ENCODE assay signal across 16 cellular contexts in the genomic region with DNA sequence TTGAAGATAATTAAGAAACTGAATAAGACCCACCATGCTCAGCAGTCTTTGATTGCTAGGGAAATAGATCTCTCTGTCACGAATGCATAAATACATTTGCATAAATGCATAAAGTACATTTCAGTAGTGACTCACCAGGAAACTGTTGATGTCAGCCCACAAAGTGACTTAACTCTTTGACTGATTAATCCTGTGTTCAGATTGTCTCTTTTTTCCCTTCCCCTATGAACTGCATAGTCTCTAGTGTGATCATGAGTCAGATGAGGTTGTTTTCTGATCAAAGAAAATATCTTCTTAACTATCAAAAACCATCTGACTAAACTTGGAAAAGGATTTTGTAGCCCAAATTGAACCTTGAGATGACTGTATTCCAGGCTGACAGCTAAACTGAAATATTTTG.
"Had no signal": no experiment of that assay in that cellular context is flagged by ENCODE, and none has a peak within 500 bp of the region (broad histone marks: within the 10 kb centered on the region; RNA-seq: fewer than 3 reads in every experiment).

No MANE protein-coding gene starts in this region.

- ATAC-seq: activated CD4-positive, CD25-positive, alpha-beta regulatory T cell treated with anti-CD3 and anti-CD28 coated beads, Interleukin-2, amount 50 U/mL, for 24 hours; left ventricle myocardium superior had no signal

- H3K4me3 ChIP-seq: esophagus muscularis mucosa, right atrium auricular region had no signal

- DNase-seq: activated CD4-positive, alpha-beta T cell treated with anti-CD3 and anti-CD28 coated beads, Interleukin-2, amount 50 U/mL, for 1 hour; activated CD8-positive, alpha-beta memory T cell treated with anti-CD3 and anti-CD28 coated beads, Interleukin-2, amount 50 U/mL, for 48 hours; activated effector memory CD4-positive, alpha-beta T cell treated with Interleukin-2 at 50 U/mL for 16 hours; activated naive CD4-positive, alpha-beta T cell treated with anti-CD3 and anti-CD28 coated beads, Interleukin-2, amount 50 U/mL, for 16 hours; activated T-cell treated with anti-CD3 and anti-CD28 coated beads, Interleukin-2, amount 50 U/mL, for 48 hours; aorta; cerebellar nuclear complex; effector CD4-positive, alpha-beta T cell; glutamatergic neuron; hypothalamus; left ventricle myocardium superior; stimulated activated CD4-positive, alpha-beta T cell treated with anti-CD3 and anti-CD28 coated beads, Interleukin-12 subunit alpha, Interleukin-12 subunit beta, amount 100 ng/mL, for 4 hours; trophoblast cell had no signal

- H3K9me3 ChIP-seq: esophagus muscularis mucosa had no signal

- H3K27ac ChIP-seq: esophagus muscularis mucosa, right atrium auricular region had no signal

- H3K4me1 ChIP-seq: esophagus muscularis mucosa, right atrium auricular region had no signal

- H3K36me3 ChIP-seq: esophagus muscularis mucosa, right atrium auricular region had no signal

- H3K27me3 ChIP-seq: esophagus muscularis mucosa, right atrium auricular region had no signal
